ENCODE assay signal across 3 cellular contexts in the genomic region with DNA sequence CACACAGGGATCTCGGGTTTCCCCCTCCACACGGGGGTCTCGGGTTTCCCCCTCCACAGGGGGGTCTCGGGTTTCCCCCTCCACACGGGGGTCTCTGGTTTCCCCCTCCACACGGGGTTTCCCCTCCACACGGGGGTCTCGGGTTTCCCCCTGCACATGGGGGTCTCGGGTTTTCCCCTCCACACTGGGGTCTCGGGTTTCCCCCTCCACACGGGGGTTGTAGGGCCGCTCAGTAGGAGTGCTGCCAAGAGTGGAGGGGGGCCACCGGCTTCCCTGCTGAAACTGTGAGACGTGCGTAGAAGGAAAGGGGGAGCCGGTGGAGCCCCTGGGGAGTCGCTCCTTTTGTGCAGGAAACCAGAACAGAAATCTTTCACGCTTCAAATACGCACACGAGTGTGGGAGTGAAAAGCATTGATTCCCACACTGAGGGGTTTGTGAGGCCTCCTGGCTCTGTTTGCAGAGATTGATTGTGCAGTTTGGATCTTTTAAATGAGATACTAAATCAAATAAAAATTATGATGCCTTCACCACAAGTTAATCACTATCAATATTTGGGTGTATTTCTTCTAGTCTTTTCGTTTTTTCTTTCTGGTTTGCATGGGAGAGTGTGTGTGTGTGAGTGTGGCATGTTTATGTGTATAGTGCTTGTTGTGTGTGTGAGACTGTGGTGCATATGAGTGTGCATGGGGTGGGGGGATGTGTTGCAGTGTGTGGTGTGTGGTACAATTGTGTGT.
A peak's percentile ranks its signal among the peaks of the same experiment; 100 is the strongest.
TF ChIP-seq lines count a peak whose summit lies in the region.

No MANE protein-coding gene starts in this region.

TF ChIP-seq in GM12891, 5 proteins besides CTCF, POLR2A, EP300 and RAD21:
- TF ChIP-seq POLR2AphosphoS5 (IDR thresholded peaks at IDR 0.05; ENCODE audit: low read depth, low read length) (no peak), TAF1 (IDR thresholded peaks at IDR 0.05; ENCODE audit: low read depth, low read length) (no peak), POU2F2 (IDR thresholded peaks at IDR 0.05; ENCODE audit: low read depth, low read length) (no peak), PAX5 (IDR thresholded peaks at IDR 0.05; ENCODE audit: insufficient read depth, low read length, severe bottlenecking) (no peak), SPI1 (IDR thresholded peaks at IDR 0.05; ENCODE audit: low read depth, low read length) (no peak)
TF ChIP-seq in GM12891: peak in this region for 0.

TF ChIP-seq in HEK293, 187 proteins besides CTCF, POLR2A, EP300 and RAD21:
- peak; percentile 41; the same call in 1 of the 2 replicates for TF ChIP-seq GLIS2 (tag by site-specific recombination; IDR thresholded peaks at IDR 0.05)
- no peak for TF ChIP-seq ZBTB17 (tag by site-specific recombination; IDR thresholded peaks at IDR 0.05)
- no peak for TF ChIP-seq YY2 (tag by site-specific recombination; IDR thresholded peaks at IDR 0.05)
- TF ChIP-seq ZNF239 (tag by site-specific recombination; IDR thresholded peaks at IDR 0.05): no peak
- TF ChIP-seq ZNF664 (tag by site-specific recombination; IDR thresholded peaks at IDR 0.05): peak; percentile 95
- TF ChIP-seq ZNF26 (tag by site-specific recombination; IDR thresholded peaks at IDR 0.05): no peak
- peak; percentile 12; the same call in 1 of the 2 replicates for TF ChIP-seq ZIC2 (tag by site-specific recombination; IDR thresholded peaks at IDR 0.05)
- TF ChIP-seq BCL11B (tag by site-specific recombination; IDR thresholded peaks at IDR 0.05; ENCODE audit: low read depth): no peak

TF ChIP-seq in GM12878, 131 proteins besides CTCF, POLR2A, EP300 and RAD21 (continues in another document):
- no peak for TF ChIP-seq ZSCAN29 (IDR thresholded peaks at IDR 0.05)
- TF ChIP-seq, protein P1, sequence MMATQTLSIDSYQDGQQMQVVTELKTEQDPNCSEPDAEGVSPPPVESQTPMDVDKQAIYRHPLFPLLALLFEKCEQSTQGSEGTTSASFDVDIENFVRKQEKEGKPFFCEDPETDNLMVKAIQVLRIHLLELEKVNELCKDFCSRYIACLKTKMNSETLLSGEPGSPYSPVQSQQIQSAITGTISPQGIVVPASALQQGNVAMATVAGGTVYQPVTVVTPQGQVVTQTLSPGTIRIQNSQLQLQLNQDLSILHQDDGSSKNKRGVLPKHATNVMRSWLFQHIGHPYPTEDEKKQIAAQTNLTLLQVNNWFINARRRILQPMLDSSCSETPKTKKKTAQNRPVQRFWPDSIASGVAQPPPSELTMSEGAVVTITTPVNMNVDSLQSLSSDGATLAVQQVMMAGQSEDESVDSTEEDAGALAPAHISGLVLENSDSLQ (IDR thresholded peaks at IDR 0.05): no peak
- no peak for TF ChIP-seq MYC (IDR thresholded peaks at IDR 0.05; ENCODE audit: insufficient read depth, insufficient read length, insufficient replicate concordance, low read length, severe bottlenecking)
- TF ChIP-seq ZNF207 (IDR thresholded peaks at IDR 0.05; ENCODE audit: borderline replicate concordance): no peak
- TF ChIP-seq ETV6 (conservative IDR thresholded peaks at IDR 0.05 in 1 of 2, IDR thresholded peaks at IDR 0.05 in 1 of 2; ENCODE audit: borderline replicate concordance in 1 of 2, low read depth in 1 of 2): 0 out of 4 replicates have a peak, but pooled peaks of 1 of the 2 experiments have one; percentile 26
- TF ChIP-seq ZNF274 (IDR thresholded peaks at IDR 0.05; ENCODE audit: insufficient read depth, insufficient read length): no peak
- TF ChIP-seq HCFC1 (IDR thresholded peaks at IDR 0.05; ENCODE audit: low read length): no peak
- no peak for TF ChIP-seq ZBED1 (IDR thresholded peaks at IDR 0.05; ENCODE audit: borderline replicate concordance)
- TF ChIP-seq PML (IDR thresholded peaks at IDR 0.05; ENCODE audit: low read length): no peak; the same call in 1 of the 2 replicates
- TF ChIP-seq ATF3 (IDR thresholded peaks at IDR 0.05; ENCODE audit: borderline replicate concordance, extremely low read depth, low read depth, low read length): no peak
- TF ChIP-seq HDAC6 (IDR thresholded peaks at IDR 0.05; ENCODE audit: unreplicated experiment): no peak
- TF ChIP-seq TCF3 (IDR thresholded peaks at IDR 0.05; ENCODE audit: borderline replicate concordance, insufficient read depth, low read depth, low read length): no peak
- TF ChIP-seq CBFB (IDR thresholded peaks at IDR 0.05; ENCODE audit: low read depth): no peak
- TF ChIP-seq, protein P2, sequence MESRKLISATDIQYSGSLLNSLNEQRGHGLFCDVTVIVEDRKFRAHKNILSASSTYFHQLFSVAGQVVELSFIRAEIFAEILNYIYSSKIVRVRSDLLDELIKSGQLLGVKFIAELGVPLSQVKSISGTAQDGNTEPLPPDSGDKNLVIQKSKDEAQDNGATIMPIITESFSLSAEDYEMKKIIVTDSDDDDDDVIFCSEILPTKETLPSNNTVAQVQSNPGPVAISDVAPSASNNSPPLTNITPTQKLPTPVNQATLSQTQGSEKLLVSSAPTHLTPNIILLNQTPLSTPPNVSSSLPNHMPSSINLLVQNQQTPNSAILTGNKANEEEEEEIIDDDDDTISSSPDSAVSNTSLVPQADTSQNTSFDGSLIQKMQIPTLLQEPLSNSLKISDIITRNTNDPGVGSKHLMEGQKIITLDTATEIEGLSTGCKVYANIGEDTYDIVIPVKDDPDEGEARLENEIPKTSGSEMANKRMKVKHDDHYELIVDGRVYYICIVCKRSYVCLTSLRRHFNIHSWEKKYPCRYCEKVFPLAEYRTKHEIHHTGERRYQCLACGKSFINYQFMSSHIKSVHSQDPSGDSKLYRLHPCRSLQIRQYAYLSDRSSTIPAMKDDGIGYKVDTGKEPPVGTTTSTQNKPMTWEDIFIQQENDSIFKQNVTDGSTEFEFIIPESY (IDR thresholded peaks at IDR 0.05): no peak
- TF ChIP-seq MEF2B (IDR thresholded peaks at IDR 0.05; ENCODE audit: partially characterized antibody, poor library complexity, severe bottlenecking): peak; percentile 95
- TF ChIP-seq IKZF2 (IDR thresholded peaks at IDR 0.05): peak in 1 of 2 experiments; percentile 13; a peak in 1 of 4 replicates
- TF ChIP-seq KAT2A (conservative IDR thresholded peaks at IDR 0.05; ENCODE audit: control insufficient read depth, low read depth, low read length): no peak
- TF ChIP-seq CBX3 (IDR thresholded peaks at IDR 0.05; ENCODE audit: borderline replicate concordance, low read depth): no peak
- no peak for TF ChIP-seq SPI1 (IDR thresholded peaks at IDR 0.05; ENCODE audit: borderline replicate concordance, insufficient read depth, low read depth, low read length)
- TF ChIP-seq RELA (IDR thresholded peaks at IDR 0.05; ENCODE audit: borderline replicate concordance, partially characterized antibody): peak; percentile 99
- TF ChIP-seq ZNF24 (IDR thresholded peaks at IDR 0.05): no peak
- no peak for TF ChIP-seq SUZ12 (IDR thresholded peaks at IDR 0.05; ENCODE audit: unreplicated experiment)
- no peak for TF ChIP-seq MTA2 (IDR thresholded peaks at IDR 0.05; ENCODE audit: low read depth)
- TF ChIP-seq ZNF384 (IDR thresholded peaks at IDR 0.05; ENCODE audit: borderline replicate concordance, low read depth, low read length): no peak
- no peak for TF ChIP-seq PBX3 (IDR thresholded peaks at IDR 0.05; ENCODE audit: insufficient replicate concordance, low read depth, low read length)
- TF ChIP-seq SREBF2 (IDR thresholded peaks at IDR 0.05; ENCODE audit: low read length): no peak
- no peak for TF ChIP-seq MYB (IDR thresholded peaks at IDR 0.05; ENCODE audit: borderline replicate concordance, low read depth, low read length)
- peak; percentile 51 for TF ChIP-seq IKZF1 (conservative IDR thresholded peaks at IDR 0.05)
- no peak for TF ChIP-seq SIX5 (IDR thresholded peaks at IDR 0.05; ENCODE audit: low read depth, low read length, severe bottlenecking)
- TF ChIP-seq, protein P3, sequence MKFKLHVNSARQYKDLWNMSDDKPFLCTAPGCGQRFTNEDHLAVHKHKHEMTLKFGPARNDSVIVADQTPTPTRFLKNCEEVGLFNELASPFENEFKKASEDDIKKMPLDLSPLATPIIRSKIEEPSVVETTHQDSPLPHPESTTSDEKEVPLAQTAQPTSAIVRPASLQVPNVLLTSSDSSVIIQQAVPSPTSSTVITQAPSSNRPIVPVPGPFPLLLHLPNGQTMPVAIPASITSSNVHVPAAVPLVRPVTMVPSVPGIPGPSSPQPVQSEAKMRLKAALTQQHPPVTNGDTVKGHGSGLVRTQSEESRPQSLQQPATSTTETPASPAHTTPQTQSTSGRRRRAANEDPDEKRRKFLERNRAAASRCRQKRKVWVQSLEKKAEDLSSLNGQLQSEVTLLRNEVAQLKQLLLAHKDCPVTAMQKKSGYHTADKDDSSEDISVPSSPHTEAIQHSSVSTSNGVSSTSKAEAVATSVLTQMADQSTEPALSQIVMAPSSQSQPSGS (IDR thresholded peaks at IDR 0.05; ENCODE audit: low read length): peak; percentile 42; the same call in 1 of the 2 replicates
- TF ChIP-seq NRF1 (conservative IDR thresholded peaks at IDR 0.05; ENCODE audit: low read depth, low read length): no peak
- TF ChIP-seq DPF2 (IDR thresholded peaks at IDR 0.05): no peak
- TF ChIP-seq SRF (IDR thresholded peaks at IDR 0.05; ENCODE audit: low read depth in 2 of 2, low read length in 2 of 2): no peak
- TF ChIP-seq MXI1 (IDR thresholded peaks at IDR 0.05; ENCODE audit: low read depth, low read length): peak; percentile 50; the same call in 1 of the 2 replicates
- TF ChIP-seq, protein P4, sequence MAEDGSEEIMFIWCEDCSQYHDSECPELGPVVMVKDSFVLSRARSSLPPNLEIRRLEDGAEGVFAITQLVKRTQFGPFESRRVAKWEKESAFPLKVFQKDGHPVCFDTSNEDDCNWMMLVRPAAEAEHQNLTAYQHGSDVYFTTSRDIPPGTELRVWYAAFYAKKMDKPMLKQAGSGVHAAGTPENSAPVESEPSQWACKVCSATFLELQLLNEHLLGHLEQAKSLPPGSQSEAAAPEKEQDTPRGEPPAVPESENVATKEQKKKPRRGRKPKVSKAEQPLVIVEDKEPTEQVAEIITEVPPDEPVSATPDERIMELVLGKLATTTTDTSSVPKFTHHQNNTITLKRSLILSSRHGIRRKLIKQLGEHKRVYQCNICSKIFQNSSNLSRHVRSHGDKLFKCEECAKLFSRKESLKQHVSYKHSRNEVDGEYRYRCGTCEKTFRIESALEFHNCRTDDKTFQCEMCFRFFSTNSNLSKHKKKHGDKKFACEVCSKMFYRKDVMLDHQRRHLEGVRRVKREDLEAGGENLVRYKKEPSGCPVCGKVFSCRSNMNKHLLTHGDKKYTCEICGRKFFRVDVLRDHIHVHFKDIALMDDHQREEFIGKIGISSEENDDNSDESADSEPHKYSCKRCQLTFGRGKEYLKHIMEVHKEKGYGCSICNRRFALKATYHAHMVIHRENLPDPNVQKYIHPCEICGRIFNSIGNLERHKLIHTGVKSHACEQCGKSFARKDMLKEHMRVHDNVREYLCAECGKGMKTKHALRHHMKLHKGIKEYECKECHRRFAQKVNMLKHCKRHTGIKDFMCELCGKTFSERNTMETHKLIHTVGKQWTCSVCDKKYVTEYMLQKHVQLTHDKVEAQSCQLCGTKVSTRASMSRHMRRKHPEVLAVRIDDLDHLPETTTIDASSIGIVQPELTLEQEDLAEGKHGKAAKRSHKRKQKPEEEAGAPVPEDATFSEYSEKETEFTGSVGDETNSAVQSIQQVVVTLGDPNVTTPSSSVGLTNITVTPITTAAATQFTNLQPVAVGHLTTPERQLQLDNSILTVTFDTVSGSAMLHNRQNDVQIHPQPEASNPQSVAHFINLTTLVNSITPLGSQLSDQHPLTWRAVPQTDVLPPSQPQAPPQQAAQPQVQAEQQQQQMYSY (CRISPR knock-in tag; IDR thresholded peaks at IDR 0.05): no peak
- TF ChIP-seq ASH2L (IDR thresholded peaks at IDR 0.05; ENCODE audit: borderline replicate concordance, low read depth): no peak
- no peak for TF ChIP-seq ZNF217 (IDR thresholded peaks at IDR 0.05)
- no peak for TF ChIP-seq HDGF (IDR thresholded peaks at IDR 0.05)
- TF ChIP-seq ZNF622 (IDR thresholded peaks at IDR 0.05): no peak
- peak; percentile 4; the same call in 1 of the 2 replicates for TF ChIP-seq SMARCA5 (IDR thresholded peaks at IDR 0.05)
- no peak for TF ChIP-seq TARDBP (IDR thresholded peaks at IDR 0.05; ENCODE audit: borderline replicate concordance)
- no peak for TF ChIP-seq ZBTB11 (CRISPR knock-in tag; IDR thresholded peaks at IDR 0.05)
- TF ChIP-seq STAT3 (IDR thresholded peaks at IDR 0.05; ENCODE audit: low read depth, low read length): no peak
- TF ChIP-seq NR2F1 (conservative IDR thresholded peaks at IDR 0.05): no peak
- TF ChIP-seq GABPA (IDR thresholded peaks at IDR 0.05; ENCODE audit: low read depth): no peak
- TF ChIP-seq EGR1 (IDR thresholded peaks at IDR 0.05; ENCODE audit: borderline replicate concordance in 1 of 2, low read depth in 2 of 2, low read length in 2 of 2): 0 out of 3 replicates have a peak, but pooled peaks of 1 of the 2 experiments have one; percentile 18
- no peak for TF ChIP-seq CHD4 (IDR thresholded peaks at IDR 0.05)
- no peak for TF ChIP-seq ESRRA (IDR thresholded peaks at IDR 0.05; ENCODE audit: low read length)
- no peak for TF ChIP-seq FOS (IDR thresholded peaks at IDR 0.05; ENCODE audit: borderline replicate concordance, extremely low read depth, insufficient read length)
